13 cellular contexts compared by ENCODE assay signal in genomic region chr10:61836233-61836887, GRCh38.
DNase-seq lines count a peak whose midpoint lies in the region; ATAC-seq, FAIRE-seq and TF ChIP-seq lines count a peak whose summit lies in the region.
"Had no signal": no experiment of that assay in that cellular context is flagged by ENCODE, and none has a peak within 500 bp of the region (broad histone marks: within the 10 kb centered on the region; RNA-seq: fewer than 3 reads in every experiment).

No MANE protein-coding gene starts in this region.

- no peaks in the 10 kb centered on the region for H3K36me3 ChIP-seq in pancreas
- H3K36me3 ChIP-seq in GM23338 (ENCODE audit: insufficient read depth), result no peaks in the 10 kb centered on the region

- H4K20me1 ChIP-seq in GM23338 (replicated peaks; ENCODE audit: insufficient read depth), result no peaks in the 10 kb centered on the region

- no peaks in the 10 kb centered on the region for H3K36me3 Mint-ChIP-seq in GM23338 (ENCODE audit: low read depth)

- H3K9me3 ChIP-seq in pancreas, result no peaks in the 10 kb centered on the region

- peaks cover 31 to 54% (median 53%) of the 10 kb centered on the region in 3 donors for H3K4me1 ChIP-seq in pancreas
- peaks cover 6% of the 10 kb centered on the region; the same call in 1 of the 2 replicates for H3K4me1 ChIP-seq in GM23338 (ENCODE audit: insufficient read depth)

- H3K79me2 ChIP-seq in GM23338 (replicated peaks; ENCODE audit: insufficient read depth), result no peaks in the 10 kb centered on the region

- H3K27ac ChIP-seq in pancreas (peak overlapping the region in 3 of 4 donors; percentile 59 to 83 (median 60)), GM23338 (ENCODE audit: low read depth) (no peak overlapping the region)

- H3K4me2 ChIP-seq in GM23338, result no peak overlapping the region

- H2AFZ ChIP-seq in GM23338, result no peak overlapping the region

- H3K27me3 ChIP-seq in pancreas (no peaks in the 10 kb centered on the region), GM23338 (ENCODE audit: insufficient read depth) (no peaks in the 10 kb centered on the region)

- no peak for TF ChIP-seq CTCF in AG10803 (conservative IDR thresholded peaks at IDR 0.05; ENCODE audit: low read length)
- TF ChIP-seq CTCF in pancreas (IDR thresholded peaks at IDR 0.05), result no peak
- no peak for TF ChIP-seq CTCF in GM23338 (conservative IDR thresholded peaks at IDR 0.05; ENCODE audit: low read depth in 2 of 2)

- FAIRE-seq in pancreas (lab: Jason Lieb, UNC), result peak; percentile 84

- no peaks in the 10 kb centered on the region for H3K9me2 ChIP-seq in GM23338 (ENCODE audit: insufficient read depth)

- H3K27ac Mint-ChIP-seq in GM23338, result no peak overlapping the region
- H3K27ac Mint-ChIP-seq: CD4-positive, alpha-beta T cell; dendritic cell treated with granulocyte-macrophage colony-stimulating factor and Interleukin-4, amounts not matched to agents 40 ng/mL and 50 ng/mL, for 4 days had no signal

- DNase-seq in AG10803 (ENCODE audit: low read depth) (peak; percentile 66), NCI-H748 (lab: John Stamatoyannopoulos, UW; ENCODE audit: unreplicated experiment) (peak; percentile 52), dermis blood vessel endothelial cell (peak; percentile 13), pancreas (no peak), NCI-H524 (lab: John Stamatoyannopoulos, UW) (no peak), GM23338 (ENCODE audit: low spot score) (no peak)
- no peak for DNase-seq in activated CD8-positive, alpha-beta memory T cell treated with anti-CD3 and anti-CD28 coated beads, Interleukin-2, amount 50 U/mL, for 4 hours
- DNase-seq: activated CD8-positive, alpha-beta memory T cell treated with anti-CD3 and anti-CD28 coated beads, Interleukin-2, amount 50 U/mL, for 48 hours; CD4-positive, alpha-beta T cell; stimulated activated CD4-positive, alpha-beta T cell treated with anti-CD3 and anti-CD28 coated beads, Interleukin-4, amount 100 ng/mL, for 24 hours had no signal

- no peaks in the 10 kb centered on the region for H3K9me3 Mint-ChIP-seq in GM23338
- H3K9me3 Mint-ChIP-seq: CD4-positive, alpha-beta T cell; dendritic cell treated with granulocyte-macrophage colony-stimulating factor and Interleukin-4, amounts not matched to agents 40 ng/mL and 50 ng/mL, for 4 days had no signal

- intact Hi-C loops in pancreas (cut with DNase I), result no loop called here

- peak in 3 of 4 donors; percentile 2 to 22 (median 13) for ATAC-seq in pancreas
- ATAC-seq in HG02938 (IDR thresholded peaks at IDR 0.05; ENCODE audit: unreplicated experiment), result no peak
- ATAC-seq in GM23338, result no peak
- ATAC-seq: left lobe of liver had no signal

- H3F3A ChIP-seq in GM23338 (replicated peaks; ENCODE audit: low read depth), result no peaks in the 10 kb centered on the region

- H3K4me3 ChIP-seq in AG10803 (ENCODE audit: low read length), result peak overlapping the region; percentile 0; the same call in 1 of the 2 replicates
- H3K4me3 ChIP-seq in pancreas, result no peak overlapping the region
- no peak overlapping the region for H3K4me3 ChIP-seq in GM23338

- peaks cover 2% of the 10 kb centered on the region for H3K27me3 Mint-ChIP-seq in GM23338 (ENCODE audit: insufficient read depth, low read depth, poor library complexity)
- H3K27me3 Mint-ChIP-seq: CD4-positive, alpha-beta T cell had no signal

- 7 to 8% methylated on average over 4 of the region's 4 CpGs for WGBS in pancreas, 2 donors

- H3K4me3 Mint-ChIP-seq in GM23338, result no peak overlapping the region
- H3K4me3 Mint-ChIP-seq: CD4-positive, alpha-beta T cell; dendritic cell treated with granulocyte-macrophage colony-stimulating factor and Interleukin-4, amounts not matched to agents 40 ng/mL and 50 ng/mL, for 4 days had no signal

- H3K4me1 Mint-ChIP-seq in GM23338, result peaks cover 19% of the 10 kb centered on the region

TF ChIP-seq in GM23338, 12 proteins besides CTCF, POLR2A, EP300 and RAD21:
- TF ChIP-seq CREB1 (CRISPR knock-in tag; IDR thresholded peaks at IDR 0.05; ENCODE audit: low read depth) (no peak), REST (IDR thresholded peaks at IDR 0.05; ENCODE audit: unreplicated experiment) (no peak), NANOG (IDR thresholded peaks at IDR 0.05; ENCODE audit: borderline replicate concordance) (no peak), JUNB (IDR thresholded peaks at IDR 0.05; ENCODE audit: unreplicated experiment) (no peak), STAT1 (IDR thresholded peaks at IDR 0.05; ENCODE audit: unreplicated experiment) (no peak), EZH2 (IDR thresholded peaks at IDR 0.05; ENCODE audit: low read depth, unreplicated experiment) (no peak), ZNF114 (CRISPR knock-in tag; IDR thresholded peaks at IDR 0.05) (no peak)

Comparison
In these comparisons a context has a peak if more than half of its experiments do, and no peak if none do; other contexts are left out.
1. DNase-seq: peak in AG10803 (single experiment), NCI-H748 (single experiment) and dermis blood vessel endothelial cell (single experiment); none in pancreas (0 of 6), NCI-H524 (0 of 2), GM23338 (single experiment) and activated CD8-positive, alpha-beta memory T cell treated with anti-CD3 and anti-CD28 coated beads, Interleukin-2, amount 50 U/mL, for 4 hours (single experiment).
2. ATAC-seq: peak in pancreas (3 of 4); none in HG02938 (single experiment) and GM23338 (single experiment).